ENCODE assay signal across 1 cellular context in genomic region chr20:46348972-46349741, GRCh38.
TF ChIP-seq lines count a peak whose summit lies in the region.

No MANE protein-coding gene starts in this region.

TF ChIP-seq in HepG2, 621 proteins besides CTCF, POLR2A, EP300 and RAD21 (continued from another document and continues in another):
- TF ChIP-seq ZNF704 (CRISPR knock-in tag; IDR thresholded peaks at IDR 0.05; ENCODE audit: borderline replicate concordance): no peak
- TF ChIP-seq DMTF1 (CRISPR knock-in tag; IDR thresholded peaks at IDR 0.05): no peak
- peak; percentile 89 for TF ChIP-seq STAG1 (CRISPR knock-in tag; IDR thresholded peaks at IDR 0.05)
- TF ChIP-seq NONO (IDR thresholded peaks at IDR 0.05): no peak
- TF ChIP-seq NONO (CRISPR knock-in tag; conservative IDR thresholded peaks at IDR 0.05): peak; percentile 33; the same call in 1 of the 2 replicates
- TF ChIP-seq, protein P1, sequence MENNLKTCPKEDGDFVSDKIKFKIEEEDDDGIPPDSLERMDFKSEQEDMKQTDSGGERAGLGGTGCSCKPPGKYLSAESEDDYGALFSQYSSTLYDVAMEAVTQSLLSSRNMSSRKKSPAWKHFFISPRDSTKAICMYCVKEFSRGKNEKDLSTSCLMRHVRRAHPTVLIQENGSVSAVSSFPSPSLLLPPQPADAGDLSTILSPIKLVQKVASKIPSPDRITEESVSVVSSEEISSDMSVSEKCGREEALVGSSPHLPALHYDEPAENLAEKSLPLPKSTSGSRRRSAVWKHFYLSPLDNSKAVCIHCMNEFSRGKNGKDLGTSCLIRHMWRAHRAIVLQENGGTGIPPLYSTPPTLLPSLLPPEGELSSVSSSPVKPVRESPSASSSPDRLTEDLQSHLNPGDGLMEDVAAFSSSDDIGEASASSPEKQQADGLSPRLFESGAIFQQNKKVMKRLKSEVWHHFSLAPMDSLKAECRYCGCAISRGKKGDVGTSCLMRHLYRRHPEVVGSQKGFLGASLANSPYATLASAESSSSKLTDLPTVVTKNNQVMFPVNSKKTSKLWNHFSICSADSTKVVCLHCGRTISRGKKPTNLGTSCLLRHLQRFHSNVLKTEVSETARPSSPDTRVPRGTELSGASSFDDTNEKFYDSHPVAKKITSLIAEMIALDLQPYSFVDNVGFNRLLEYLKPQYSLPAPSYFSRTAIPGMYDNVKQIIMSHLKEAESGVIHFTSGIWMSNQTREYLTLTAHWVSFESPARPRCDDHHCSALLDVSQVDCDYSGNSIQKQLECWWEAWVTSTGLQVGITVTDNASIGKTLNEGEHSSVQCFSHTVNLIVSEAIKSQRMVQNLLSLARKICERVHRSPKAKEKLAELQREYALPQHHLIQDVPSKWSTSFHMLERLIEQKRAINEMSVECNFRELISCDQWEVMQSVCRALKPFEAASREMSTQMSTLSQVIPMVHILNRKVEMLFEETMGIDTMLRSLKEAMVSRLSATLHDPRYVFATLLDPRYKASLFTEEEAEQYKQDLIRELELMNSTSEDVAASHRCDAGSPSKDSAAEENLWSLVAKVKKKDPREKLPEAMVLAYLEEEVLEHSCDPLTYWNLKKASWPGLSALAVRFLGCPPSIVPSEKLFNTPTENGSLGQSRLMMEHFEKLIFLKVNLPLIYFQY (CRISPR knock-in tag; IDR thresholded peaks at IDR 0.05; ENCODE audit: borderline replicate concordance): no peak
- TF ChIP-seq ZNF501 (CRISPR knock-in tag; IDR thresholded peaks at IDR 0.05): peak; percentile 82
- no peak for TF ChIP-seq ZNF841 (CRISPR knock-in tag; IDR thresholded peaks at IDR 0.05; ENCODE audit: borderline replicate concordance)
- TF ChIP-seq BRCA1 (CRISPR knock-in tag; IDR thresholded peaks at IDR 0.05): no peak
- TF ChIP-seq BHLHE40 (IDR thresholded peaks at IDR 0.05; ENCODE audit: low read length): no peak
- TF ChIP-seq, protein P2, sequence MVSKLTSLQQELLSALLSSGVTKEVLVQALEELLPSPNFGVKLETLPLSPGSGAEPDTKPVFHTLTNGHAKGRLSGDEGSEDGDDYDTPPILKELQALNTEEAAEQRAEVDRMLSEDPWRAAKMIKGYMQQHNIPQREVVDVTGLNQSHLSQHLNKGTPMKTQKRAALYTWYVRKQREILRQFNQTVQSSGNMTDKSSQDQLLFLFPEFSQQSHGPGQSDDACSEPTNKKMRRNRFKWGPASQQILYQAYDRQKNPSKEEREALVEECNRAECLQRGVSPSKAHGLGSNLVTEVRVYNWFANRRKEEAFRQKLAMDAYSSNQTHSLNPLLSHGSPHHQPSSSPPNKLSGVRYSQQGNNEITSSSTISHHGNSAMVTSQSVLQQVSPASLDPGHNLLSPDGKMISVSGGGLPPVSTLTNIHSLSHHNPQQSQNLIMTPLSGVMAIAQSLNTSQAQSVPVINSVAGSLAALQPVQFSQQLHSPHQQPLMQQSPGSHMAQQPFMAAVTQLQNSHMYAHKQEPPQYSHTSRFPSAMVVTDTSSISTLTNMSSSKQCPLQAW (CRISPR knock-in tag; IDR thresholded peaks at IDR 0.05): peak; percentile 68
- TF ChIP-seq ZNF24 (IDR thresholded peaks at IDR 0.05): no peak
- 0 out of 2 replicates have a peak, but pooled peaks have one; percentile 42 for TF ChIP-seq TSC22D2 (CRISPR knock-in tag; IDR thresholded peaks at IDR 0.05; ENCODE audit: borderline replicate concordance)
- no peak for TF ChIP-seq ZBTB40 (IDR thresholded peaks at IDR 0.05)
- TF ChIP-seq ZBTB40 (CRISPR knock-in tag; IDR thresholded peaks at IDR 0.05): no peak
- TF ChIP-seq ZMYM3 (CRISPR knock-in tag; IDR thresholded peaks at IDR 0.05): no peak
- TF ChIP-seq, protein P3, sequence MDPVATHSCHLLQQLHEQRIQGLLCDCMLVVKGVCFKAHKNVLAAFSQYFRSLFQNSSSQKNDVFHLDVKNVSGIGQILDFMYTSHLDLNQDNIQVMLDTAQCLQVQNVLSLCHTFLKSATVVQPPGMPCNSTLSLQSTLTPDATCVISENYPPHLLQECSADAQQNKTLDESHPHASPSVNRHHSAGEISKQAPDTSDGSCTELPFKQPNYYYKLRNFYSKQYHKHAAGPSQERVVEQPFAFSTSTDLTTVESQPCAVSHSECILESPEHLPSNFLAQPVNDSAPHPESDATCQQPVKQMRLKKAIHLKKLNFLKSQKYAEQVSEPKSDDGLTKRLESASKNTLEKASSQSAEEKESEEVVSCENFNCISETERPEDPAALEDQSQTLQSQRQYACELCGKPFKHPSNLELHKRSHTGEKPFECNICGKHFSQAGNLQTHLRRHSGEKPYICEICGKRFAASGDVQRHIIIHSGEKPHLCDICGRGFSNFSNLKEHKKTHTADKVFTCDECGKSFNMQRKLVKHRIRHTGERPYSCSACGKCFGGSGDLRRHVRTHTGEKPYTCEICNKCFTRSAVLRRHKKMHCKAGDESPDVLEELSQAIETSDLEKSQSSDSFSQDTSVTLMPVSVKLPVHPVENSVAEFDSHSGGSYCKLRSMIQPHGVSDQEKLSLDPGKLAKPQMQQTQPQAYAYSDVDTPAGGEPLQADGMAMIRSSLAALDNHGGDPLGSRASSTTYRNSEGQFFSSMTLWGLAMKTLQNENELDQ (CRISPR knock-in tag; IDR thresholded peaks at IDR 0.05; ENCODE audit: borderline replicate concordance): peak; percentile 47; the same call in 1 of the 2 replicates
- no peak for TF ChIP-seq ZFP62 (CRISPR knock-in tag; IDR thresholded peaks at IDR 0.05)
- peak; percentile 76 for TF ChIP-seq ZNF629 (CRISPR knock-in tag; conservative IDR thresholded peaks at IDR 0.05)
- TF ChIP-seq SPEN (CRISPR knock-in tag; IDR thresholded peaks at IDR 0.05; ENCODE audit: low read depth): no peak
- TF ChIP-seq ZNF362 (CRISPR knock-in tag; IDR thresholded peaks at IDR 0.05; ENCODE audit: borderline replicate concordance): no peak
- TF ChIP-seq ZNF788 (CRISPR knock-in tag; IDR thresholded peaks at IDR 0.05; ENCODE audit: borderline replicate concordance): no peak
- TF ChIP-seq REPIN1 (CRISPR knock-in tag; IDR thresholded peaks at IDR 0.05; ENCODE audit: borderline replicate concordance, low read depth): 0 out of 2 replicates have a peak, but pooled peaks have one; percentile 20
- no peak for TF ChIP-seq ZBTB38 (CRISPR knock-in tag; IDR thresholded peaks at IDR 0.05)
- TF ChIP-seq, protein P4, sequence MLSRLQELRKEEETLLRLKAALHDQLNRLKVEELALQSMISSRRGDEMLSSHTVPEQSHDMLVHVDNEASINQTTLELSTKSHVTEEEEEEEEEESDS (CRISPR knock-in tag; IDR thresholded peaks at IDR 0.05; ENCODE audit: borderline replicate concordance): no peak
- no peak for TF ChIP-seq JUND (CRISPR knock-in tag; IDR thresholded peaks at IDR 0.05)
- no peak for TF ChIP-seq IRX3 (CRISPR knock-in tag; IDR thresholded peaks at IDR 0.05; ENCODE audit: borderline replicate concordance, low read depth)
- no peak for TF ChIP-seq ZNF101 (CRISPR knock-in tag; IDR thresholded peaks at IDR 0.05; ENCODE audit: borderline replicate concordance, low read depth)
- TF ChIP-seq, protein P5, sequence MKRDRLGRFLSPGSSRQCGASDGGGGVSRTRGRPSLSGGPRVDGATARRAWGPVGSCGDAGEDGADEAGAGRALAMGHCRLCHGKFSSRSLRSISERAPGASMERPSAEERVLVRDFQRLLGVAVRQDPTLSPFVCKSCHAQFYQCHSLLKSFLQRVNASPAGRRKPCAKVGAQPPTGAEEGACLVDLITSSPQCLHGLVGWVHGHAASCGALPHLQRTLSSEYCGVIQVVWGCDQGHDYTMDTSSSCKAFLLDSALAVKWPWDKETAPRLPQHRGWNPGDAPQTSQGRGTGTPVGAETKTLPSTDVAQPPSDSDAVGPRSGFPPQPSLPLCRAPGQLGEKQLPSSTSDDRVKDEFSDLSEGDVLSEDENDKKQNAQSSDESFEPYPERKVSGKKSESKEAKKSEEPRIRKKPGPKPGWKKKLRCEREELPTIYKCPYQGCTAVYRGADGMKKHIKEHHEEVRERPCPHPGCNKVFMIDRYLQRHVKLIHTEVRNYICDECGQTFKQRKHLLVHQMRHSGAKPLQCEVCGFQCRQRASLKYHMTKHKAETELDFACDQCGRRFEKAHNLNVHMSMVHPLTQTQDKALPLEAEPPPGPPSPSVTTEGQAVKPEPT (CRISPR knock-in tag; IDR thresholded peaks at IDR 0.05; ENCODE audit: low read depth): no peak
- TF ChIP-seq ZSCAN29 (CRISPR knock-in tag; conservative IDR thresholded peaks at IDR 0.05): no peak
